In genomic region chr19:58539169-58539559, GRCh38 we compare ENCODE assay signal across 6 cellular contexts. TPM values are rescaled to one million over a fixed set of nuclear protein-coding genes. Genes with fewer than 3 reads are reported as not detected.
DNase-seq lines count a peak whose midpoint lies in the region; ATAC-seq and TF ChIP-seq lines count a peak whose summit lies in the region.
"Not testable (repeated sequence)": the region's sequence is repeated elsewhere in the genome, so short reads cannot be mapped to it uniquely, and the experiment has no call there.

No MANE protein-coding gene starts in this region.

- TF ChIP-seq CTCF in nephron (IDR thresholded peaks at IDR 0.05; ENCODE audit: unreplicated experiment in 3 of 3), result not testable (repeated sequence)

- not testable (repeated sequence) for ATAC-seq in activated CD4-positive, alpha-beta T cell treated with anti-CD3 and anti-CD28 coated beads for 36 hours

- H3K27ac Mint-ChIP-seq in activated CD4-positive, alpha-beta T cell treated with anti-CD3 and anti-CD28 coated beads for 36 hours; activated naive CD8-positive, alpha-beta T cell treated with anti-CD3 and anti-CD28 coated beads for 36 hours: not testable (repeated sequence)
- peak overlapping the region; percentile 95 to 96 (median 96) for H3K27ac Mint-ChIP-seq in nephron

- H3K36me3 ChIP-seq in BLaER1; HUES6 (ENCODE audit: control insufficient read depth, insufficient read depth, low read length); iPS-15b (ENCODE audit: control insufficient read depth, insufficient read depth, low read length): not testable (repeated sequence)

- peak overlapping the region; percentile 94 for H3K27ac ChIP-seq in BLaER1
- H3K27ac ChIP-seq in HUES6 (ENCODE audit: low read depth, low read length), result not testable (repeated sequence)

- not testable (repeated sequence) for H3K9me3 ChIP-seq in BLaER1; HUES6 (ENCODE audit: control insufficient read depth, insufficient read depth, low read depth, low read length); iPS-15b (ENCODE audit: control insufficient read depth, insufficient read depth, low read length)

- not testable (repeated sequence) for H3K27me3 Mint-ChIP-seq in activated CD4-positive, alpha-beta T cell treated with anti-CD3 and anti-CD28 coated beads for 36 hours
- peaks cover 43% of the 10 kb centered on the region for H3K27me3 Mint-ChIP-seq in activated naive CD8-positive, alpha-beta T cell treated with anti-CD3 and anti-CD28 coated beads for 36 hours
- peaks cover 25% of the 10 kb centered on the region for H3K27me3 Mint-ChIP-seq in nephron (ENCODE audit: low read depth)

- peak overlapping the region; percentile 89 for H3K4me2 ChIP-seq in BLaER1

- H3K27me3 ChIP-seq in BLaER1, result not testable (repeated sequence)
- H3K27me3 ChIP-seq in HUES6 (ENCODE audit: control insufficient read depth, insufficient read depth, low read length) (peaks cover 38% of the 10 kb centered on the region), iPS-15b (ENCODE audit: control insufficient read depth, insufficient read depth, low read length) (peaks cover 30% of the 10 kb centered on the region)

- CTCF ChIA-PET in activated CD4-positive, alpha-beta T cell treated with anti-CD3 and anti-CD28 coated beads for 36 hours (lab: Charles Lee), result not testable (repeated sequence)

- H3K4me1 ChIP-seq in BLaER1, result peaks cover 39% of the 10 kb centered on the region
- not testable (repeated sequence) for H3K4me1 ChIP-seq in HUES6 (ENCODE audit: control insufficient read depth, insufficient read depth, low read length); iPS-15b (ENCODE audit: control insufficient read depth, insufficient read depth, low read length)

- peaks cover 18% of the 10 kb centered on the region for H3K4me1 Mint-ChIP-seq in activated CD4-positive, alpha-beta T cell treated with anti-CD3 and anti-CD28 coated beads for 36 hours
- H3K4me1 Mint-ChIP-seq in activated naive CD8-positive, alpha-beta T cell treated with anti-CD3 and anti-CD28 coated beads for 36 hours, result peaks cover 11% of the 10 kb centered on the region
- H3K4me1 Mint-ChIP-seq in nephron, result peaks cover 11% of the 10 kb centered on the region

- not testable (repeated sequence) for DNase-seq in activated CD4-positive, alpha-beta T cell treated with anti-CD3 and anti-CD28 coated beads for 36 hours; activated naive CD8-positive, alpha-beta T cell treated with anti-CD3 and anti-CD28 coated beads for 36 hours

- not testable (repeated sequence) for H4K20me1 ChIP-seq in BLaER1

- peak overlapping the region; percentile 65; the same call in 1 of the 2 replicates for H3K4me3 ChIP-seq in BLaER1
- not testable (repeated sequence) for H3K4me3 ChIP-seq in HUES6 (ENCODE audit: low read depth, low read length)
- peak overlapping the region; percentile 67 for H3K4me3 ChIP-seq in iPS-15b (ENCODE audit: low read depth, low read length)

- not testable (repeated sequence) for H3K36me3 Mint-ChIP-seq in activated CD4-positive, alpha-beta T cell treated with anti-CD3 and anti-CD28 coated beads for 36 hours (ENCODE audit: low read depth); activated naive CD8-positive, alpha-beta T cell treated with anti-CD3 and anti-CD28 coated beads for 36 hours; nephron (ENCODE audit: low read depth)

- H3K9ac ChIP-seq in BLaER1, result peak overlapping the region; percentile 81
- peak overlapping the region; percentile 81 for H3K9ac ChIP-seq in HUES6 (ENCODE audit: low read length)
- peak overlapping the region; percentile 83 for H3K9ac ChIP-seq in iPS-15b (ENCODE audit: low read depth, low read length)

- intact Hi-C loops in activated CD4-positive, alpha-beta T cell treated with anti-CD3 and anti-CD28 coated beads for 36 hours (cut with DNase I, micrococcal nuclease), result not testable (repeated sequence)

- POLR2A ChIA-PET in activated CD4-positive, alpha-beta T cell treated with anti-CD3 and anti-CD28 coated beads for 36 hours (lab: Charles Lee), result not testable (repeated sequence)

- not testable (repeated sequence) for H3K9me3 Mint-ChIP-seq in activated CD4-positive, alpha-beta T cell treated with anti-CD3 and anti-CD28 coated beads for 36 hours (ENCODE audit: low read depth); activated naive CD8-positive, alpha-beta T cell treated with anti-CD3 and anti-CD28 coated beads for 36 hours; nephron

- peak overlapping the region; percentile 73 for H3K4me3 Mint-ChIP-seq in activated CD4-positive, alpha-beta T cell treated with anti-CD3 and anti-CD28 coated beads for 36 hours
- peak overlapping the region; percentile 35 for H3K4me3 Mint-ChIP-seq in activated naive CD8-positive, alpha-beta T cell treated with anti-CD3 and anti-CD28 coated beads for 36 hours
- peak overlapping the region; percentile 38 to 67 (median 43) for H3K4me3 Mint-ChIP-seq in nephron

RNA-seq across cellular contexts. Expression of gene TRIM28, which starts 4.7 kb away (rescaled TPM):
- total RNA-seq in activated CD4-positive, alpha-beta T cell treated with anti-CD3 and anti-CD28 coated beads for 36 hours, result 100 to 1,000 TPM; 481 to 758 TPM
- total RNA-seq in activated naive CD8-positive, alpha-beta T cell treated with anti-CD3 and anti-CD28 coated beads for 36 hours, result 100 to 1,000 TPM; 671 to 701 TPM

RNA-seq across cellular contexts. Expression of gene CHMP2A, which starts 15.7 kb away (rescaled TPM):
- 100 to 1,000 TPM; 101 to 107 TPM for total RNA-seq in activated CD4-positive, alpha-beta T cell treated with anti-CD3 and anti-CD28 coated beads for 36 hours
- 10 to 100 TPM; 76.9 to 79.2 TPM for total RNA-seq in activated naive CD8-positive, alpha-beta T cell treated with anti-CD3 and anti-CD28 coated beads for 36 hours

RNA-seq across cellular contexts. Expression of gene UBE2M, which starts 19.2 kb away (rescaled TPM):
- total RNA-seq in activated CD4-positive, alpha-beta T cell treated with anti-CD3 and anti-CD28 coated beads for 36 hours, result 100 to 1,000 TPM; 115 to 138 TPM
- 100 to 1,000 TPM; 154 to 162 TPM for total RNA-seq in activated naive CD8-positive, alpha-beta T cell treated with anti-CD3 and anti-CD28 coated beads for 36 hours

RNA-seq across cellular contexts. Expression of gene ZBTB45, which starts 19.6 kb away (rescaled TPM):
- total RNA-seq in activated CD4-positive, alpha-beta T cell treated with anti-CD3 and anti-CD28 coated beads for 36 hours, result 10 to 100 TPM; 10.1 to 11.1 TPM
- total RNA-seq in activated naive CD8-positive, alpha-beta T cell treated with anti-CD3 and anti-CD28 coated beads for 36 hours, result 10 to 100 TPM; 11.1 to 11.8 TPM

RNA-seq across cellular contexts. Expression of gene SLC27A5, which starts 27.4 kb away (rescaled TPM):
- total RNA-seq in activated CD4-positive, alpha-beta T cell treated with anti-CD3 and anti-CD28 coated beads for 36 hours, result 10 to 100 TPM in 1 of 2 experiments, 1 to 10 TPM in 1; 8.9 to 19.5 TPM
- 10 to 100 TPM; 23.4 to 28.0 TPM for total RNA-seq in activated naive CD8-positive, alpha-beta T cell treated with anti-CD3 and anti-CD28 coated beads for 36 hours
